Comparison of ENCODE assay signal across 8 cellular contexts in the genomic region with DNA sequence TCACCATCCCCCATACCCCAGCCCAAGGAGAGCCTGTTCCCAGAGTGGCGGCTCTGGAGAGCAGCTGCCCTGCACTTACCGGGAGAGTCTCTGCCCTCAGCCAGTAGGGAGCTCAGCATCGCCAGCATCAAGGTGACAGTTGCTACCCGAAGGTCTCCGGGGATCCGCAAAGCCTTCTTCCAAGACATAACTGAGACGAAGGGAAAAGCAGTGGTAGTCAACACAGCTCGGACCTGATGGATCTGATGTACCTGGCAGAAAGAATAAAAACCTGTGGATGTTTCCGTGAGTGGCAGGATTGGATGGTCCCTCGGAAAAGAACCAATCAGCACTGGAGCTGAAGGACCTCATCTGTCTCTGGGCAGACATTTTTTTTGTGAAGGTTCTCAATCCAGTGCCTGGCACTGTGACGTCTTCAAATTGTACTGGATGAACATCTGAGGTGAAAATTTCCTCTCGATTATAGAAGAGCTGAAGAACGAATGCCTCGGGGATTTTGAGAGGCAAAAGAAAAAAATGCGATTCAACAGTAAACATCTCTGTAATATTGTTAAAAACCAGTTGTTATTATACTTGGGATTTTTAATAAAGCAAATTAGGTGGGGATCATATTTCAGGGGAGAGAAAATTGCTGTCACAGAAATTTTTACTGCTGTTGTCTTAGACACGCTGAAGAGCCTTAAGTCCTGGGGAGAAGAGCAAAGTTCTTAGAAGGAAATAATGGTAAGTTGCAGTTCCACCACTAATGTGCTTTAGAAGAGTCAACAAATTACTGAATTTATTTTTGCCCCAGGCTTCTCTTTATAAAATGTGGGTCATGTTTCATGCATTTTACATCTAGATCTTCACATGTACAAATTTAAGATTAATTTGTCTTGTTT. TPM values are rescaled to one million over a fixed set of nuclear protein-coding genes. Genes with fewer than 3 reads are reported as not detected.
DNase-seq lines count a peak whose midpoint lies in the region; ATAC-seq, FAIRE-seq and TF ChIP-seq lines count a peak whose summit lies in the region.

A gene (minus strand): TSS at position 238 of the 881 bp plus-strand sequence. CDS start 50 bp downstream, at position 188.

- H2AK5ac ChIP-seq in mesendoderm (ENCODE audit: low read length) = no peak within 1 kb of the TSS

- H3K9me3 ChIP-seq in DOHH2 (ENCODE audit: control insufficient read depth, insufficient read depth, low read length) = no peaks in the 10 kb centered on the region
- H3K9me3 ChIP-seq in subcutaneous abdominal adipose tissue (ENCODE audit: control insufficient read depth in 5 of 5, low read length in 5 of 5) = no peaks in the 10 kb centered on the region

- H3K18ac ChIP-seq in mesendoderm (ENCODE audit: low read length) = no peak within 1 kb of the TSS

- H3K27me3 ChIP-seq in DOHH2 (ENCODE audit: control insufficient read depth, low read length) = 0 out of 2 replicates have a peak, but pooled peaks cover 4% of the 10 kb centered on the region
- H3K27me3 ChIP-seq in mesendoderm (ENCODE audit: insufficient read depth, low read length, poor library complexity) = no peaks in the 10 kb centered on the region
- peaks cover 0 to 5% (median 0%) of the 10 kb centered on the region in 5 donors for H3K27me3 ChIP-seq in subcutaneous abdominal adipose tissue (ENCODE audit: control insufficient read depth in 5 of 5, insufficient read depth in 4 of 5, low read length in 5 of 5)

- H3K79me2 ChIP-seq in DOHH2 (ENCODE audit: control insufficient read depth, low read length) (peaks cover 16% of the 10 kb centered on the region), mesendoderm (ENCODE audit: control insufficient read depth, insufficient read depth, low read length) (no peaks in the 10 kb centered on the region)

- H3F3A ChIP-seq in DOHH2 (ENCODE audit: control insufficient read depth, insufficient read depth) = peaks cover 19% of the 10 kb centered on the region

- no peak within 1 kb of the TSS for H2BK5ac ChIP-seq in mesendoderm (ENCODE audit: low read length)

- no peak within 1 kb of the TSS for H2BK120ac ChIP-seq in mesendoderm (ENCODE audit: low read depth, low read length)

- H3K27ac ChIP-seq in DOHH2 (ENCODE audit: low read depth, low read length) (peak within 1 kb of the TSS; percentile 27), mesendoderm (ENCODE audit: low read depth, low read length) (no peak within 1 kb of the TSS), subcutaneous abdominal adipose tissue (ENCODE audit: low read depth, low read length) (no peak within 1 kb of the TSS)

- H4K20me1 ChIP-seq in DOHH2 (ENCODE audit: control insufficient read depth, insufficient read depth, low read depth, low read length) = no peaks in the 10 kb centered on the region

- peak; percentile 0 for DNase-seq in HK-2 (ENCODE audit: unreplicated experiment)
- peak; percentile 39 for DNase-seq in dermis blood vessel endothelial cell
- DNase-seq in mesendoderm = peak; percentile 53

- TF ChIP-seq CTCF in DOHH2 (IDR thresholded peaks at IDR 0.05; ENCODE audit: low read depth, low read length, poor library complexity, severe bottlenecking) = no peak

- no peak within 1 kb of the TSS for H4K8ac ChIP-seq in mesendoderm (ENCODE audit: low read depth, low read length)

- no peak within 1 kb of the TSS for H3K4ac ChIP-seq in mesendoderm (ENCODE audit: low read depth, low read length)

- no peak within 1 kb of the TSS for H3K23ac ChIP-seq in mesendoderm (ENCODE audit: low read length)

- H4K5ac ChIP-seq in mesendoderm (ENCODE audit: low read length) = no peak within 1 kb of the TSS

- no peak within 1 kb of the TSS for H3K56ac ChIP-seq in mesendoderm (ENCODE audit: low read length)

- WGBS in mesendoderm (ENCODE audit: extremely low coverage, insufficient coverage, low lambda C conversion rate) = no CpG with 5 or more reads among the region's 16 CpGs

- ATAC-seq in GM19395 (IDR thresholded peaks at IDR 0.05; ENCODE audit: unreplicated experiment) (peak; percentile 57), HG03457 (IDR thresholded peaks at IDR 0.05; ENCODE audit: unreplicated experiment) (no peak)

- H3K4me3 ChIP-seq in DOHH2 (ENCODE audit: low read length) (peak within 1 kb of the TSS; percentile 92), mesendoderm (ENCODE audit: low read length) (no peak within 1 kb of the TSS), subcutaneous abdominal adipose tissue (ENCODE audit: low read depth in 1 of 5, low read length in 5 of 5) (peak within 1 kb of the TSS; percentile 51 to 79 (median 58))

- H3K36me3 ChIP-seq in DOHH2 (ENCODE audit: control insufficient read depth, low read length) = peaks cover 13% of the 10 kb centered on the region
- H3K36me3 ChIP-seq in mesendoderm (ENCODE audit: control insufficient read depth, insufficient read depth, low read length) = no peaks in the 10 kb centered on the region
- H3K36me3 ChIP-seq in subcutaneous abdominal adipose tissue (ENCODE audit: control insufficient read depth in 5 of 5, insufficient read depth in 5 of 5, low read length in 5 of 5) = peaks cover 0 to 3% (median 0%) of the 10 kb centered on the region in 5 donors

- H3K79me1 ChIP-seq in mesendoderm (ENCODE audit: low read length) = no peaks in the 10 kb centered on the region

- no peak within 1 kb of the TSS for H2BK15ac ChIP-seq in mesendoderm (replicated peaks; ENCODE audit: low read depth)

- peak within 1 kb of the TSS; percentile 89 for H3K4me2 ChIP-seq in DOHH2 (ENCODE audit: low read length)
- no peak within 1 kb of the TSS for H3K4me2 ChIP-seq in mesendoderm (ENCODE audit: low read length)

- peaks cover 81% of the 10 kb centered on the region for H3K4me1 ChIP-seq in DOHH2 (ENCODE audit: control insufficient read depth, low read length)
- no peaks in the 10 kb centered on the region for H3K4me1 ChIP-seq in mesendoderm (ENCODE audit: control insufficient read depth, low read depth, low read length)
- peaks cover 0 to 9% (median 3%) of the 10 kb centered on the region in 5 donors for H3K4me1 ChIP-seq in subcutaneous abdominal adipose tissue (ENCODE audit: control insufficient read depth in 5 of 5, insufficient read depth in 5 of 5, low read length in 5 of 5)

- no peaks in the 10 kb centered on the region for H3K9me2 ChIP-seq in DOHH2 (replicated peaks; ENCODE audit: control insufficient read depth, low read length)

- H3K9ac ChIP-seq in mesendoderm (ENCODE audit: low read length) (no peak within 1 kb of the TSS), subcutaneous abdominal adipose tissue (ENCODE audit: low read length in 5 of 5) (peak within 1 kb of the TSS in 2 of 5 donors; percentile 47 to 71)

- peak; percentile 85 for FAIRE-seq in TTC549 (lab: Jason Lieb, UNC)

RNA-seq across cellular contexts. Expression of the gene that starts here (rescaled TPM):
- total RNA-seq in dermis blood vessel endothelial cell = not detected in 2 replicates
- polyA plus RNA-seq in mesendoderm (2013, experiment 1 of 2) = 0.66 TPM
- 0.63 TPM for polyA plus RNA-seq in mesendoderm (2013, experiment 2 of 2)

Comparison
In these comparisons a context has a peak if more than half of its experiments do, and no peak if none do; other contexts are left out.
1. Peak in DNase-seq in dermis blood vessel endothelial cell; RNA of the gene not detected or under 1 TPM.
2. DNase-seq: peak in every context shown above with its lines; median percentile 53 in mesendoderm; 39 in dermis blood vessel endothelial cell; 0 in HK-2.